In the genomic region with DNA sequence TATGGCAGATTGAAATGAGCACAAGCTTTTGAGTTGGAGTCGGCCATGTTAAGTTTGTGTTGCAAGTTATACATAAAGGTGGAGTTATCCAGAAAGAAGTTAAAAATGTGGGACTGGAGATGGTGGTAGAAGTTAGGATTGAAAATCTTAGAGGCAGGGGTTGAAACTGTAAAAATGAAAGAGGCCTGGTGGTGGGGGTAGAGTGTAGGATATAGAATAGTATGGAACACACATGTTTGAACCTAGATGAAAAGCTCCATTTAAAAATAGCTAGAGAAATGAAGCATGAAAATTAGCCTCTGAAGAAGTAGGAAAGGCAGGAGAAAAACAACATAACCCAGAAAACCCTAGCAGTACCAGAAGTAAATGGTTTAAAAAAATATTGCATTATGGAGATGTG, we compare ENCODE assay signal across 10 cellular contexts.
DNase-seq lines count a peak whose midpoint lies in the region; ATAC-seq, FAIRE-seq and TF ChIP-seq lines count a peak whose summit lies in the region.
"Had no signal": no experiment of that assay in that cellular context is flagged by ENCODE, and none has a peak within 500 bp of the region (broad histone marks: within the 10 kb centered on the region; RNA-seq: fewer than 3 reads in every experiment).

No MANE protein-coding gene starts in this region.

- no peak for TF ChIP-seq CTCF in breast epithelium (IDR thresholded peaks at IDR 0.05)

- no peaks in the 10 kb centered on the region for H3K27me3 ChIP-seq in breast epithelium

- ATAC-seq in HG03469 (IDR thresholded peaks at IDR 0.05; ENCODE audit: unreplicated experiment), result no peak

- no peak overlapping the region for H3K27ac ChIP-seq in breast epithelium

- intact Hi-C loops in breast epithelium (cut with DNase I; ENCODE audit: low total_unique reads), result no loop called here

- TF ChIP-seq POLR2A in breast epithelium (IDR thresholded peaks at IDR 0.05), result no peak

- peaks cover 0 to 8% of the 10 kb centered on the region in 2 donors for H3K9me3 ChIP-seq in breast epithelium

- H3K4me1 ChIP-seq in breast epithelium, result no peaks in the 10 kb centered on the region

- in situ Hi-C loops in T47D (cut with HindIII; ENCODE audit: low pct_unique_long_range_greater_than_20kb, low sequenced_read_pairs), result no loop called here

- no peak for FAIRE-seq in urothelium cell line (lab: Jason Lieb, UNC)

- peak; percentile 4 to 42 for DNase-seq in T47D (ENCODE audit: low read depth in 1 of 2, low spot score in 1 of 2)
- DNase-seq in breast epithelium (ENCODE audit: low spot score in 2 of 2), result no peak
- DNase-seq in NCI-H345 treated with DMSO at 0.1 percent for 48 hours (lab: John Stamatoyannopoulos, UW; ENCODE audit: unreplicated experiment), result peak; percentile 1
- peak; percentile 42 for DNase-seq in fibroblast of peridontal ligament (ENCODE audit: extremely low read depth)
- peak; percentile 15 for DNase-seq in smooth muscle cell of the brain vasculature (ENCODE audit: low read depth, low spot score)
- no peak for DNase-seq in urothelium cell line (ENCODE audit: low spot score)
- no peak for DNase-seq in NCI-H510A (lab: John Stamatoyannopoulos, UW)
- DNase-seq: C1 segment of cervical spinal cord, islet precursor cell had no signal

- H3K4me3 ChIP-seq in breast epithelium, result no peak overlapping the region

- H3K36me3 ChIP-seq in breast epithelium, result no peaks in the 10 kb centered on the region

Comparison
In these comparisons a context has a peak if more than half of its experiments do, and no peak if none do; other contexts are left out.
1. DNase-seq: peak in T47D (2 of 2), NCI-H345 treated with DMSO at 0.1 percent for 48 hours (single experiment), fibroblast of peridontal ligament (single experiment) and smooth muscle cell of the brain vasculature (single experiment); none in breast epithelium (0 of 2), urothelium cell line (single experiment) and NCI-H510A (single experiment).